ENCODE assay signal across 8 cellular contexts in genomic region chr13:82115391-82115790, GRCh38.
"Had no signal": no experiment of that assay in that cellular context is flagged by ENCODE, and none has a peak within 500 bp of the region (broad histone marks: within the 10 kb centered on the region; RNA-seq: fewer than 3 reads in every experiment).

No MANE protein-coding gene starts in this region.

- FAIRE-seq: H54 had no signal

- DNase-seq: GM23248, GOT3, H9, HCEC 1CT, Kasumi-1, KG1 had no signal

- H3K27ac ChIP-seq: GM23248, HL-60 had no signal

- H2AFZ ChIP-seq: GM23248 had no signal

- H3K9ac ChIP-seq: GM23248 had no signal

- H3K4me3 ChIP-seq: GM23248 had no signal
